In the genomic region with DNA sequence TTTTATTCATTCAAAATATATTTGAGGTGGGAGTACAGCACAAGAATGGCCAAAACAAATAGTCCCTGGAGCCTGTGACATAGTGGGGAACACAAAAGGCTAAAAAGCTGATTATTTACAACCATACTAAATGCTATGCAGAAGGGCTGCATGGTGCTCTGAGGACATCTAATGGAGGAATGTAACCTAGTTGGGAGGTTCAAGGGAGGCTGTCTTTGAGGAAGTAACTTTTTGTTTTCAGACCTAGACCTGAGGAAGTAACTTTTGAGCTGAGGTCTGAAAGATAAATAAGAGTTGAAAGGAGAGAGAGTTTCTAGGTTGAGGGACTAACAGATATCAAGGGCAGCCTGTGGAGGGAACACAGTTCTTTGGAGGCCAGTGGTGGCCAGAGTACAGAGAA, we compare ENCODE assay signal across 8 cellular contexts. TPM values are rescaled to one million over a fixed set of nuclear protein-coding genes. Genes with fewer than 3 reads are reported as not detected.
DNase-seq lines count a peak whose midpoint lies in the region; ATAC-seq and TF ChIP-seq lines count a peak whose summit lies in the region.

No MANE protein-coding gene starts in this region.

- peak overlapping the region; percentile 15 to 35 for H3K27ac ChIP-seq in coronary artery

- H3K36me3 Mint-ChIP-seq in activated T-cell treated with anti-CD3 and anti-CD28 coated beads, Interleukin-2, amount 50 U/mL, for 72 hours (ENCODE audit: insufficient read depth in 2 of 2): peaks cover 0 to 1% of the 10 kb centered on the region in 2 donors
- H3K36me3 Mint-ChIP-seq in activated T-cell treated with anti-CD3 and anti-CD28 coated beads, Interleukin-2, amount 50 U/mL, for 24 hours (ENCODE audit: low read depth): peaks cover 8% of the 10 kb centered on the region
- peaks cover 2% of the 10 kb centered on the region for H3K36me3 Mint-ChIP-seq in memory B cell

- H3K4me3 ChIP-seq in coronary artery: no peak overlapping the region

- no peak overlapping the region for H3K4me3 Mint-ChIP-seq in activated T-cell treated with anti-CD3 and anti-CD28 coated beads, Interleukin-2, amount 50 U/mL, for 72 hours
- no peak overlapping the region for H3K4me3 Mint-ChIP-seq in activated T-cell treated with anti-CD3 and anti-CD28 coated beads, Interleukin-2, amount 50 U/mL, for 24 hours
- H3K4me3 Mint-ChIP-seq in memory B cell: no peak overlapping the region

- peak; percentile 30 to 47 for DNase-seq in activated T-cell treated with anti-CD3 and anti-CD28 coated beads, Interleukin-2, amount 50 U/mL, for 72 hours
- no peak for DNase-seq in activated T-cell treated with anti-CD3 and anti-CD28 coated beads, Interleukin-2, amount 50 U/mL, for 24 hours
- DNase-seq in SIG-M5 treated with dmso at 0.1 percent for 504 hours (lab: John Stamatoyannopoulos, UW; ENCODE audit: unreplicated experiment): peak; percentile 91
- no peak for DNase-seq in coronary artery (ENCODE audit: low spot score)
- DNase-seq in memory B cell (ENCODE audit: low spot score in 2 of 2): peak in 1 of 2 donors; percentile 56
- DNase-seq in NCI-H446 treated with DMSO at 0.1 percent for 48 hours (lab: John Stamatoyannopoulos, UW): no peak

- no peak overlapping the region for H3K27ac Mint-ChIP-seq in activated T-cell treated with anti-CD3 and anti-CD28 coated beads, Interleukin-2, amount 50 U/mL, for 72 hours
- H3K27ac Mint-ChIP-seq in activated T-cell treated with anti-CD3 and anti-CD28 coated beads, Interleukin-2, amount 50 U/mL, for 24 hours: no peak overlapping the region
- H3K27ac Mint-ChIP-seq in memory B cell: no peak overlapping the region

- peak; percentile 35 for TF ChIP-seq CTCF in coronary artery (IDR thresholded peaks at IDR 0.05)

- H3K27me3 Mint-ChIP-seq in activated T-cell treated with anti-CD3 and anti-CD28 coated beads, Interleukin-2, amount 50 U/mL, for 72 hours (ENCODE audit: low read depth): no peaks in the 10 kb centered on the region
- H3K27me3 Mint-ChIP-seq in activated T-cell treated with anti-CD3 and anti-CD28 coated beads, Interleukin-2, amount 50 U/mL, for 24 hours: no peaks in the 10 kb centered on the region
- H3K27me3 Mint-ChIP-seq in memory B cell: peaks cover 4% of the 10 kb centered on the region

- peaks cover 28% of the 10 kb centered on the region for H3K4me1 Mint-ChIP-seq in activated T-cell treated with anti-CD3 and anti-CD28 coated beads, Interleukin-2, amount 50 U/mL, for 72 hours (ENCODE audit: low read depth)
- H3K4me1 Mint-ChIP-seq in activated T-cell treated with anti-CD3 and anti-CD28 coated beads, Interleukin-2, amount 50 U/mL, for 24 hours (ENCODE audit: low read depth): peaks cover 25% of the 10 kb centered on the region
- H3K4me1 Mint-ChIP-seq in memory B cell: peaks cover 4% of the 10 kb centered on the region

- peak; percentile 70 to 73 for ATAC-seq in activated T-cell treated with anti-CD3 and anti-CD28 coated beads, Interleukin-2, amount 50 U/mL, for 72 hours (replicated peaks in 1 of 2)
- peak; percentile 35 for ATAC-seq in GM19468 (IDR thresholded peaks at IDR 0.05; ENCODE audit: extremely low read depth, unreplicated experiment)
- ATAC-seq in HG03558 (IDR thresholded peaks at IDR 0.05; ENCODE audit: extremely low read depth, unreplicated experiment): peak; percentile 64
- peak; percentile 98 for ATAC-seq in memory B cell (ENCODE audit: low read depth)

- no peaks in the 10 kb centered on the region for H3K9me3 Mint-ChIP-seq in activated T-cell treated with anti-CD3 and anti-CD28 coated beads, Interleukin-2, amount 50 U/mL, for 72 hours
- no peaks in the 10 kb centered on the region for H3K9me3 Mint-ChIP-seq in activated T-cell treated with anti-CD3 and anti-CD28 coated beads, Interleukin-2, amount 50 U/mL, for 24 hours
- no peaks in the 10 kb centered on the region for H3K9me3 Mint-ChIP-seq in memory B cell

RNA-seq across cellular contexts. Expression of a gene that starts 34.8 kb away (rescaled TPM):
- total RNA-seq in activated T-cell treated with anti-CD3 and anti-CD28 coated beads, Interleukin-2, amount 50 U/mL, for 72 hours: 10 to 100 TPM; 34.4 to 37.3 TPM

Comparison
In these comparisons a context has a peak if more than half of its experiments do, and no peak if none do; other contexts are left out.
1. DNase-seq: peak in activated T-cell treated with anti-CD3 and anti-CD28 coated beads, Interleukin-2, amount 50 U/mL, for 72 hours (2 of 2) and SIG-M5 treated with dmso at 0.1 percent for 504 hours (single experiment); none in activated T-cell treated with anti-CD3 and anti-CD28 coated beads, Interleukin-2, amount 50 U/mL, for 24 hours (single experiment), coronary artery (single experiment) and NCI-H446 treated with DMSO at 0.1 percent for 48 hours (single experiment).
2. ATAC-seq: peak in every context shown above with its lines; median percentile 98 in memory B cell; 72 in activated T-cell treated with anti-CD3 and anti-CD28 coated beads, Interleukin-2, amount 50 U/mL, for 72 hours; 64 in HG03558; 35 in GM19468.